Comparison of ENCODE assay signal across 1 cellular context in genomic region chr4:184432127-184432922, GRCh38.
TF ChIP-seq lines count a peak whose summit lies in the region.

No MANE protein-coding gene starts in this region.

TF ChIP-seq in HepG2, 621 proteins besides CTCF, POLR2A, EP300 and RAD21:
- TF ChIP-seq ZNF800 (CRISPR knock-in tag; IDR thresholded peaks at IDR 0.05): no peak
- TF ChIP-seq, protein P1, sequence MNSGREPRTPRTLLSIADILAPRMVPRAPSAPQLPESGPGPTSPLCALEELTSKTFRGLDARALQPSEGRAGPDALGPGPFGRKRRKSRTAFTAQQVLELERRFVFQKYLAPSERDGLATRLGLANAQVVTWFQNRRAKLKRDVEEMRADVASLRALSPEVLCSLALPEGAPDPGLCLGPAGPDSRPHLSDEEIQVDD (CRISPR knock-in tag; IDR thresholded peaks at IDR 0.05; ENCODE audit: borderline replicate concordance): no peak
- TF ChIP-seq ZNF30 (CRISPR knock-in tag; IDR thresholded peaks at IDR 0.05): no peak
- TF ChIP-seq ZNF496 (CRISPR knock-in tag; IDR thresholded peaks at IDR 0.05; ENCODE audit: insufficient replicate concordance): no peak
- TF ChIP-seq SSRP1 (CRISPR knock-in tag; IDR thresholded peaks at IDR 0.05): no peak
- TF ChIP-seq ZNF572 (CRISPR knock-in tag; IDR thresholded peaks at IDR 0.05): no peak
- TF ChIP-seq, protein P2, sequence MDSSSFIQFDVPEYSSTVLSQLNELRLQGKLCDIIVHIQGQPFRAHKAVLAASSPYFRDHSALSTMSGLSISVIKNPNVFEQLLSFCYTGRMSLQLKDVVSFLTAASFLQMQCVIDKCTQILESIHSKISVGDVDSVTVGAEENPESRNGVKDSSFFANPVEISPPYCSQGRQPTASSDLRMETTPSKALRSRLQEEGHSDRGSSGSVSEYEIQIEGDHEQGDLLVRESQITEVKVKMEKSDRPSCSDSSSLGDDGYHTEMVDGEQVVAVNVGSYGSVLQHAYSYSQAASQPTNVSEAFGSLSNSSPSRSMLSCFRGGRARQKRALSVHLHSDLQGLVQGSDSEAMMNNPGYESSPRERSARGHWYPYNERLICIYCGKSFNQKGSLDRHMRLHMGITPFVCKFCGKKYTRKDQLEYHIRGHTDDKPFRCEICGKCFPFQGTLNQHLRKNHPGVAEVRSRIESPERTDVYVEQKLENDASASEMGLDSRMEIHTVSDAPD (CRISPR knock-in tag; IDR thresholded peaks at IDR 0.05): no peak
- TF ChIP-seq TBL1XR1 (IDR thresholded peaks at IDR 0.05; ENCODE audit: borderline replicate concordance, low read length, partially characterized antibody): no peak
- TF ChIP-seq THYN1 (CRISPR knock-in tag; IDR thresholded peaks at IDR 0.05; ENCODE audit: borderline replicate concordance, low read depth): no peak
- TF ChIP-seq, protein P3, sequence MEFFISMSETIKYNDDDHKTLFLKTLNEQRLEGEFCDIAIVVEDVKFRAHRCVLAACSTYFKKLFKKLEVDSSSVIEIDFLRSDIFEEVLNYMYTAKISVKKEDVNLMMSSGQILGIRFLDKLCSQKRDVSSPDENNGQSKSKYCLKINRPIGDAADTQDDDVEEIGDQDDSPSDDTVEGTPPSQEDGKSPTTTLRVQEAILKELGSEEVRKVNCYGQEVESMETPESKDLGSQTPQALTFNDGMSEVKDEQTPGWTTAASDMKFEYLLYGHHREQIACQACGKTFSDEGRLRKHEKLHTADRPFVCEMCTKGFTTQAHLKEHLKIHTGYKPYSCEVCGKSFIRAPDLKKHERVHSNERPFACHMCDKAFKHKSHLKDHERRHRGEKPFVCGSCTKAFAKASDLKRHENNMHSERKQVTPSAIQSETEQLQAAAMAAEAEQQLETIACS (CRISPR knock-in tag; IDR thresholded peaks at IDR 0.05): no peak
